Comparison of ENCODE assay signal across 8 cellular contexts in genomic region chr16:84143784-84144199, GRCh38. TPM values are rescaled to one million over a fixed set of nuclear protein-coding genes. Genes with fewer than 3 reads are reported as not detected.
DNase-seq lines count a peak whose midpoint lies in the region; ATAC-seq, FAIRE-seq and TF ChIP-seq lines count a peak whose summit lies in the region.

No MANE protein-coding gene starts in this region.

- no peak overlapping the region for H3K4ac ChIP-seq in mesendoderm (ENCODE audit: low read depth, low read length)

- no peak for TF ChIP-seq CTCF in left ventricle myocardium inferior (IDR thresholded peaks at IDR 0.05; ENCODE audit: borderline replicate concordance)
- no peak for TF ChIP-seq CTCF in right atrium auricular region (IDR thresholded peaks at IDR 0.05)
- no peak for TF ChIP-seq CTCF in GM12878 (IDR thresholded peaks at IDR 0.05 in 2 of 3, conservative IDR thresholded peaks at IDR 0.05 in 1 of 3; ENCODE audit: control insufficient read depth in 2 of 3, extremely low read depth in 1 of 3, insufficient read depth in 1 of 3, low read depth in 3 of 3, low read length in 3 of 3)

- no peak overlapping the region for H3K18ac ChIP-seq in mesendoderm (ENCODE audit: low read length)

- WGBS in GM12878 (ENCODE audit: insufficient coverage, insufficient replicate concordance, low lambda C conversion rate, missing lambda C conversion rate) = 63% methylated on average over 10 of the region's 13 CpGs
- WGBS in mesendoderm (ENCODE audit: extremely low coverage, insufficient coverage, low lambda C conversion rate) = no CpG with 5 or more reads among the region's 13 CpGs

- H4K8ac ChIP-seq in mesendoderm (ENCODE audit: low read depth, low read length) = no peak overlapping the region

- no peaks in the 10 kb centered on the region for H3K27me3 ChIP-seq in left ventricle myocardium inferior (ENCODE audit: low read depth)
- H3K27me3 ChIP-seq in right atrium auricular region = no peaks in the 10 kb centered on the region
- H3K27me3 ChIP-seq in GM12878 (replicated peaks in 1 of 2; ENCODE audit: control insufficient read depth in 2 of 2, insufficient read depth in 2 of 2, low read length in 1 of 2) = no peaks in the 10 kb centered on the region
- H3K27me3 ChIP-seq in mesendoderm (ENCODE audit: insufficient read depth, low read length, poor library complexity) = no peaks in the 10 kb centered on the region

- H3K4me2 ChIP-seq in GM12878 (ENCODE audit: control insufficient read depth, insufficient read depth) = peak overlapping the region; percentile 91
- H3K4me2 ChIP-seq in mesendoderm (ENCODE audit: low read length) = peak overlapping the region; percentile 98

- intact Hi-C loops in left ventricle myocardium inferior (cut with micrococcal nuclease) (no loop called here), GM12878 (cut with micrococcal nuclease; ENCODE audit: unreplicated experiment) (loop anchor here (2.0 kb wide), 1 partner anchor 27 kb away; the partner anchor contains the start of gene MBTPS1)

- H4K5ac ChIP-seq in mesendoderm (ENCODE audit: low read length) = no peak overlapping the region

- peak overlapping the region; percentile 80; the same call in 1 of the 2 replicates for H2AFZ ChIP-seq in GM12878 (ENCODE audit: control insufficient read depth, low read depth, low read length)

- CTCF ChIA-PET in GM12878 (lab: Yijun Ruan, JAX) = interaction anchor here (2.4 kb wide), 1 partner anchor 363 kb away, joined by 8 read pairs; no protein-coding TSS in a partner anchor

- no peak overlapping the region for H2BK5ac ChIP-seq in mesendoderm (ENCODE audit: low read length)

- DNase-seq in left ventricle myocardium inferior (no peak), right atrium auricular region (ENCODE audit: low spot score) (no peak), GM12878 (ENCODE audit: low read depth, low spot score) (no peak), mesendoderm (peak; percentile 47), SKM-1 (lab: John Stamatoyannopoulos, UW; ENCODE audit: unreplicated experiment) (no peak), C1 segment of cervical spinal cord (lab: John Stamatoyannopoulos, UW) (no peak)
- DNase-seq in stimulated activated CD4-positive, alpha-beta T cell treated with anti-CD3 and anti-CD28 coated beads, Interleukin-2, amount 100 ng/mL, for 48 hours = no peak
- no peak for DNase-seq in activated CD4-positive, CD25-positive, alpha-beta regulatory T cell treated with anti-CD3 and anti-CD28 coated beads, Interleukin-2, amount 50 U/mL, for 72 hours

- H3K9ac ChIP-seq in GM12878 (ENCODE audit: control insufficient read depth, insufficient read depth, low read length) = no peak overlapping the region
- H3K9ac ChIP-seq in mesendoderm (ENCODE audit: low read length) = peak overlapping the region; percentile 89

- H2BK15ac ChIP-seq in mesendoderm (replicated peaks; ENCODE audit: low read depth) = no peak overlapping the region

- no peak for TF ChIP-seq POLR2A in GM12878 (IDR thresholded peaks at IDR 0.05; ENCODE audit: low read depth, low read length)

- RAD21 ChIA-PET in GM12878 (lab: Charles Lee; ENCODE audit: unreplicated experiment) = interaction anchor here (0.7 kb wide), 1 partner anchor 10 kb away, joined by 3 read pairs; no protein-coding TSS in a partner anchor

- H3K4me3 ChIP-seq in left ventricle myocardium inferior (peak overlapping the region; percentile 93), right atrium auricular region (peak overlapping the region in 1 of 2 donors; percentile 99), GM12878 (peak overlapping the region; percentile 91), mesendoderm (ENCODE audit: low read length) (peak overlapping the region; percentile 89)

- H3K23ac ChIP-seq in mesendoderm (ENCODE audit: low read length) = no peak overlapping the region

- H3K27ac ChIP-seq in left ventricle myocardium inferior (replicated peaks) = peak overlapping the region; percentile 84
- H3K27ac ChIP-seq in right atrium auricular region = peak overlapping the region in 1 of 2 donors; percentile 94
- H3K27ac ChIP-seq in GM12878 (ENCODE audit: control insufficient read depth, insufficient read depth) = no peak overlapping the region
- H3K27ac ChIP-seq in mesendoderm (ENCODE audit: low read depth, low read length) = no peak overlapping the region

- TF ChIP-seq RAD21 in GM12878 (IDR thresholded peaks at IDR 0.05; ENCODE audit: insufficient read depth, low read depth, low read length) = no peak

- peak overlapping the region; percentile 90 for H3K56ac ChIP-seq in mesendoderm (ENCODE audit: low read length)

- H3K79me2 ChIP-seq in GM12878 (ENCODE audit: control insufficient read depth, insufficient read depth, low read length) (peaks cover 1% of the 10 kb centered on the region), mesendoderm (ENCODE audit: control insufficient read depth, insufficient read depth, low read length) (peaks cover 7% of the 10 kb centered on the region)

- no peak for TF ChIP-seq EP300 in GM12878 (IDR thresholded peaks at IDR 0.05; ENCODE audit: borderline replicate concordance in 1 of 2, control insufficient read depth in 1 of 2, low read depth in 2 of 2, low read length in 2 of 2)

- no peak for FAIRE-seq in GM12878 (lab: Jason Lieb, UNC)

- H3K36me3 ChIP-seq in left ventricle myocardium inferior (no peaks in the 10 kb centered on the region), right atrium auricular region (no peaks in the 10 kb centered on the region), GM12878 (ENCODE audit: control insufficient read depth in 2 of 2, insufficient read depth in 2 of 2, low read length in 1 of 2) (no peaks in the 10 kb centered on the region), mesendoderm (ENCODE audit: control insufficient read depth, insufficient read depth, low read length) (no peaks in the 10 kb centered on the region)

- SMC1A ChIA-PET in GM12878 (lab: Charles Lee; ENCODE audit: uncharacterized antibody, unreplicated experiment) = no interaction called here

- in situ Hi-C loops in GM12878 (cut with MboI) = loop anchor here (5.0 kb wide), 1 partner anchor 56 kb away; no protein-coding TSS in a partner anchor

- no peaks in the 10 kb centered on the region for H4K20me1 ChIP-seq in GM12878 (ENCODE audit: control insufficient read depth, insufficient read depth)

- no peak overlapping the region for H2BK120ac ChIP-seq in mesendoderm (ENCODE audit: low read depth, low read length)

- H3K4me1 ChIP-seq in left ventricle myocardium inferior (peaks cover 41% of the 10 kb centered on the region), right atrium auricular region (peaks cover 0 to 18% of the 10 kb centered on the region in 2 donors), GM12878 (ENCODE audit: control insufficient read depth, insufficient read depth, low read length) (peaks cover 9% of the 10 kb centered on the region), mesendoderm (ENCODE audit: control insufficient read depth, low read depth, low read length) (peaks cover 5% of the 10 kb centered on the region)

- BruUV-seq in GM12878 (replicated peaks; lab: Mats Ljungman, UMichigan) = no TSS peak

- POLR2A ChIA-PET in GM12878 (lab: Charles Lee) = interaction anchor here (0.9 kb wide), 1 partner anchor 28 kb away, joined by 5 read pairs; no protein-coding TSS in a partner anchor

- ATAC-seq in GM12878 = no peak

- H3K9me3 ChIP-seq in left ventricle myocardium inferior (replicated peaks) (no peaks in the 10 kb centered on the region), right atrium auricular region (no peaks in the 10 kb centered on the region), GM12878 (replicated peaks; ENCODE audit: control insufficient read depth, insufficient read depth, low read length) (no peaks in the 10 kb centered on the region)

- H3K79me1 ChIP-seq in mesendoderm (ENCODE audit: low read length) = peaks cover 8% of the 10 kb centered on the region

- no peak overlapping the region for H2AK5ac ChIP-seq in mesendoderm (ENCODE audit: low read length)

RNA-seq across cellular contexts. Expression of gene HSDL1, which starts 1.2 kb away (rescaled TPM):
- total RNA-seq in left ventricle myocardium inferior (23.8 TPM), right atrium auricular region (10 to 100 TPM; 14.6 to 15.4 TPM), GM12878 (2014; rRNA removed) (5.5 and 7.8 TPM in 2 replicates), GM12878 (2014; rRNA removed; fragmentation: Illumina TruSeq; extraction: Trizol) (5.5 and 5.6 TPM in 2 replicates), GM12878 (2021) (5.5 and 6.8 TPM in 2 replicates)
- total RNA-seq in GM12878 (2013; cell fraction: nucleolus; rRNA removed) = 15.6 and 18.8 TPM in 2 replicates
- 4.1 TPM for polyA plus RNA-seq in GM12878 (2011; ENCODE audit: low read depth)
- polyA plus RNA-seq in GM12878 (2011; rRNA removed) (13.4 and 17.4 TPM in 2 replicates), GM12878 (2014; fragmentation: Illumina TruSeq; extraction: Trizol) (7.0 and 10.6 TPM in 2 replicates), GM12878 (2014; fragmentation: Nextera tagmentation; extraction: Ambion mirVana) (1 to 10 TPM; 2.0 to 3.6 TPM), GM12878 (2014; rRNA removed) (5.6 and 7.5 TPM in 2 replicates), GM12878 (2016; fragmentation: Nextera tagmentation; extraction: Ambion mirVana) (1 to 10 TPM; 4.4 to 5.7 TPM)
- polyA plus RNA-seq in GM12878 (2011; cell fraction: cytosol; rRNA removed) = 5.6 and 8.1 TPM in 2 replicates
- 13.9 and 17.2 TPM in 2 replicates for polyA plus RNA-seq in GM12878 (2011; cell fraction: nucleus; rRNA removed)
- polyA plus RNA-seq in GM12878 (2012) = 6.3 and 7.9 TPM in 2 replicates
- 8.8 and 12.1 TPM in 2 replicates for polyA minus RNA-seq in GM12878 (2011; rRNA and poly(A)+ RNA removed)
- polyA minus RNA-seq in GM12878 (2011; cell fraction: cytosol; rRNA and poly(A)+ RNA removed) = 2.8 and 3.0 TPM in 2 replicates
- 3.4 and 5.8 TPM in 2 replicates for polyA minus RNA-seq in GM12878 (2011; cell fraction: nucleus; rRNA and poly(A)+ RNA removed)
- 16.0 TPM for polyA plus RNA-seq in mesendoderm (2013, experiment 1 of 2)
- polyA plus RNA-seq in mesendoderm (2013, experiment 2 of 2) = 15.8 TPM

RNA-seq across cellular contexts. Expression of gene DNAAF1, which starts 1.3 kb away (rescaled TPM):
- total RNA-seq in left ventricle myocardium inferior (0.14 TPM), right atrium auricular region (1 to 10 TPM in 1 of 2 donors, not detected in 1; 1.8 TPM), GM12878 (2014; rRNA removed) (not detected in 2 replicates), GM12878 (2014; rRNA removed; fragmentation: Illumina TruSeq; extraction: Trizol) (not detected in 2 replicates), GM12878 (2021) (not detected in 2 replicates)
- total RNA-seq in GM12878 (2013; cell fraction: nucleolus; rRNA removed) = not detected in 2 replicates
- polyA plus RNA-seq in GM12878 (2011; ENCODE audit: low read depth) = not detected
- polyA plus RNA-seq in GM12878 (2011; rRNA removed) (not detected in 2 replicates), GM12878 (2014; fragmentation: Illumina TruSeq; extraction: Trizol) (0.04 TPM in 1 of 2 replicates, not detected in the other), GM12878 (2014; fragmentation: Nextera tagmentation; extraction: Ambion mirVana) (under 1 TPM; 0.02 to 0.11 TPM), GM12878 (2014; rRNA removed) (not detected in 2 replicates), GM12878 (2016; fragmentation: Nextera tagmentation; extraction: Ambion mirVana) (under 1 TPM in 1 of 2 experiments, not detected in 1; 0.76 TPM)
- polyA plus RNA-seq in GM12878 (2011; cell fraction: cytosol; rRNA removed) = not detected in 2 replicates
- not detected in 2 replicates for polyA plus RNA-seq in GM12878 (2011; cell fraction: nucleus; rRNA removed)
- 0.30 and 1.2 TPM in 2 replicates for polyA plus RNA-seq in GM12878 (2012)
- polyA minus RNA-seq in GM12878 (2011; rRNA and poly(A)+ RNA removed) = not detected in 2 replicates
- not detected in 2 replicates for polyA minus RNA-seq in GM12878 (2011; cell fraction: cytosol; rRNA and poly(A)+ RNA removed)
- not detected in 2 replicates for polyA minus RNA-seq in GM12878 (2011; cell fraction: nucleus; rRNA and poly(A)+ RNA removed)
- polyA plus RNA-seq in mesendoderm (2013, experiment 1 of 2) = 0.03 TPM
- 0.06 TPM for polyA plus RNA-seq in mesendoderm (2013, experiment 2 of 2)

RNA-seq across cellular contexts. Expression of gene MBTPS1, which starts 27.1 kb away (rescaled TPM):
- 72.5 TPM for total RNA-seq in left ventricle myocardium inferior
- 10 to 100 TPM; 75.3 to 77.5 TPM for total RNA-seq in right atrium auricular region
- total RNA-seq in GM12878 (2013; cell fraction: nucleolus; rRNA removed) = 193 and 215 TPM in 2 replicates
- 37.5 and 39.5 TPM in 2 replicates for total RNA-seq in GM12878 (2014; rRNA removed)
- 21.9 and 23.7 TPM in 2 replicates for total RNA-seq in GM12878 (2014; rRNA removed; fragmentation: Illumina TruSeq; extraction: Trizol)
- 28.1 and 37.5 TPM in 2 replicates for total RNA-seq in GM12878 (2021)
- polyA plus RNA-seq in GM12878 (2011; ENCODE audit: low read depth) = 16.7 TPM
- polyA plus RNA-seq in GM12878 (2011; rRNA removed) = 39.5 and 43.9 TPM in 2 replicates
- 31.3 and 41.1 TPM in 2 replicates for polyA plus RNA-seq in GM12878 (2011; cell fraction: cytosol; rRNA removed)
- polyA plus RNA-seq in GM12878 (2011; cell fraction: nucleus; rRNA removed) = 117 and 119 TPM in 2 replicates
- 27.7 and 30.7 TPM in 2 replicates for polyA plus RNA-seq in GM12878 (2012)
- 24.9 and 28.7 TPM in 2 replicates for polyA plus RNA-seq in GM12878 (2014; fragmentation: Illumina TruSeq; extraction: Trizol)
- 1 to 10 TPM; 1.3 to 3.3 TPM for polyA plus RNA-seq in GM12878 (2014; fragmentation: Nextera tagmentation; extraction: Ambion mirVana)
- 33.8 and 34.6 TPM in 2 replicates for polyA plus RNA-seq in GM12878 (2014; rRNA removed)
- polyA plus RNA-seq in GM12878 (2016; fragmentation: Nextera tagmentation; extraction: Ambion mirVana) = 10 to 100 TPM; 35.9 to 37.4 TPM
- 63.2 and 68.7 TPM in 2 replicates for polyA minus RNA-seq in GM12878 (2011; rRNA and poly(A)+ RNA removed)
- polyA minus RNA-seq in GM12878 (2011; cell fraction: cytosol; rRNA and poly(A)+ RNA removed) = 17.4 and 20.7 TPM in 2 replicates
- 88.0 and 117 TPM in 2 replicates for polyA minus RNA-seq in GM12878 (2011; cell fraction: nucleus; rRNA and poly(A)+ RNA removed)
- polyA plus RNA-seq in mesendoderm (2013, experiment 1 of 2) = 47.5 TPM
- 46.5 TPM for polyA plus RNA-seq in mesendoderm (2013, experiment 2 of 2)

RNA-seq across cellular contexts. Expression of gene TAF1C, which starts 43.1 kb away (rescaled TPM):
- total RNA-seq in left ventricle myocardium inferior = 29.0 TPM
- total RNA-seq in right atrium auricular region = 10 to 100 TPM; 16.2 to 18.4 TPM
- 90.0 and 102 TPM in 2 replicates for total RNA-seq in GM12878 (2013; cell fraction: nucleolus; rRNA removed)
- total RNA-seq in GM12878 (2014; rRNA removed) = 16.5 and 19.7 TPM in 2 replicates
- total RNA-seq in GM12878 (2014; rRNA removed; fragmentation: Illumina TruSeq; extraction: Trizol) = 7.2 and 8.9 TPM in 2 replicates
- total RNA-seq in GM12878 (2021) = 32.6 and 33.0 TPM in 2 replicates
- 13.6 TPM for polyA plus RNA-seq in GM12878 (2011; ENCODE audit: low read depth)
- 5.5 and 8.0 TPM in 2 replicates for polyA plus RNA-seq in GM12878 (2011; rRNA removed)
- 11.9 and 17.1 TPM in 2 replicates for polyA plus RNA-seq in GM12878 (2011; cell fraction: cytosol; rRNA removed)
- polyA plus RNA-seq in GM12878 (2011; cell fraction: nucleus; rRNA removed) = 220 and 244 TPM in 2 replicates
- 29.0 and 39.8 TPM in 2 replicates for polyA plus RNA-seq in GM12878 (2012)
- 3.8 and 11.2 TPM in 2 replicates for polyA plus RNA-seq in GM12878 (2014; fragmentation: Illumina TruSeq; extraction: Trizol)
- polyA plus RNA-seq in GM12878 (2014; fragmentation: Nextera tagmentation; extraction: Ambion mirVana) = 1 to 10 TPM in 1 of 2 experiments, under 1 TPM in 1; 0.98 to 2.0 TPM
- 35.1 and 40.1 TPM in 2 replicates for polyA plus RNA-seq in GM12878 (2014; rRNA removed)
- polyA plus RNA-seq in GM12878 (2016; fragmentation: Nextera tagmentation; extraction: Ambion mirVana) = 10 to 100 TPM; 21.7 to 24.9 TPM
- 13.8 and 24.8 TPM in 2 replicates for polyA minus RNA-seq in GM12878 (2011; rRNA and poly(A)+ RNA removed)
- 7.2 and 10.9 TPM in 2 replicates for polyA minus RNA-seq in GM12878 (2011; cell fraction: cytosol; rRNA and poly(A)+ RNA removed)
- 43.4 and 72.1 TPM in 2 replicates for polyA minus RNA-seq in GM12878 (2011; cell fraction: nucleus; rRNA and poly(A)+ RNA removed)
- polyA plus RNA-seq in mesendoderm (2013, experiment 1 of 2) = 40.2 TPM
- polyA plus RNA-seq in mesendoderm (2013, experiment 2 of 2) = 40.2 TPM

RNA-seq across cellular contexts. Expression of gene ADAD2, which starts 47.2 kb away (rescaled TPM):
- 0.52 TPM for total RNA-seq in left ventricle myocardium inferior
- total RNA-seq in right atrium auricular region = under 1 TPM in 1 of 2 donors, not detected in 1; 0.19 TPM
- not detected in 2 replicates for total RNA-seq in GM12878 (2013; cell fraction: nucleolus; rRNA removed)
- total RNA-seq in GM12878 (2014; rRNA removed) = 0.16 TPM in 1 of 2 replicates, not detected in the other
- not detected in 2 replicates for total RNA-seq in GM12878 (2014; rRNA removed; fragmentation: Illumina TruSeq; extraction: Trizol)
- 0.44 TPM in 1 of 2 replicates, not detected in the other for total RNA-seq in GM12878 (2021)
- not detected for polyA plus RNA-seq in GM12878 (2011; ENCODE audit: low read depth)
- polyA plus RNA-seq in GM12878 (2011; rRNA removed) = not detected in 2 replicates
- not detected in 2 replicates for polyA plus RNA-seq in GM12878 (2011; cell fraction: cytosol; rRNA removed)
- not detected in 2 replicates for polyA plus RNA-seq in GM12878 (2011; cell fraction: nucleus; rRNA removed)
- polyA plus RNA-seq in GM12878 (2012) = 0.26 and 0.29 TPM in 2 replicates
- polyA plus RNA-seq in GM12878 (2014; fragmentation: Illumina TruSeq; extraction: Trizol) = not detected in 2 replicates
- polyA plus RNA-seq in GM12878 (2014; fragmentation: Nextera tagmentation; extraction: Ambion mirVana) = not detected
- 0.44 and 0.68 TPM in 2 replicates for polyA plus RNA-seq in GM12878 (2014; rRNA removed)
- under 1 TPM in 1 of 2 experiments, not detected in 1; 0.51 TPM for polyA plus RNA-seq in GM12878 (2016; fragmentation: Nextera tagmentation; extraction: Ambion mirVana)
- not detected in 2 replicates for polyA minus RNA-seq in GM12878 (2011; rRNA and poly(A)+ RNA removed)
- polyA minus RNA-seq in GM12878 (2011; cell fraction: cytosol; rRNA and poly(A)+ RNA removed) = not detected in 2 replicates
- polyA minus RNA-seq in GM12878 (2011; cell fraction: nucleus; rRNA and poly(A)+ RNA removed) = not detected in 2 replicates
- polyA plus RNA-seq in mesendoderm (2013, experiment 1 of 2) = 0.48 TPM
- polyA plus RNA-seq in mesendoderm (2013, experiment 2 of 2) = 0.48 TPM
